Comparison of ENCODE assay signal across 9 cellular contexts in the genomic region with DNA sequence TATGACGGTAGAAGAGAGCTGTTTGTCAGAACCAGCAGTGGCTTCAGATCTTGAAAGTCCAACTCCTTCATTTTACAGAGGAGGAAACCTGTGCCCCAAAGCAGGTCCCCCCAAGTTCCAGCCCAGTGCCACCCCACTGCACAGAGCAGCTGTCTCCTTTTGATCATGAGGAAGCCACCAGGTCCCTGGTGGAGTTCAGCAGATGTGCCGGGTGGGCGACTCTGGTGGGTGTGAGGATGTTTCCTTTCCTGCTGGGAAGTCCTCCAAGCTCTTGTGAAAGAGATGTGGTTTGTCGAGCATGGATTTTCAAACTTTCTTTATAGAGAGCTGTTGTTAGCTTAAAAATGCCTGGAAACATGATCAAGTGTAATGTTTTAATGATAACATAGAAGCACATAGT. TPM values are rescaled to one million over a fixed set of nuclear protein-coding genes. Genes with fewer than 3 reads are reported as not detected.
A peak's percentile ranks its signal among the peaks of the same experiment; 100 is the strongest.
DNase-seq lines count a peak whose midpoint lies in the region; ATAC-seq, FAIRE-seq and TF ChIP-seq lines count a peak whose summit lies in the region.
"Had no signal": no experiment of that assay in that cellular context is flagged by ENCODE, and none has a peak within 500 bp of the region (broad histone marks: within the 10 kb centered on the region; RNA-seq: fewer than 3 reads in every experiment).

No MANE protein-coding gene starts in this region.

- H3K4me2 ChIP-seq in astrocyte (ENCODE audit: low read length) = no peak overlapping the region
- H3K4me2 ChIP-seq in mesenchymal stem cell (ENCODE audit: low read length, poor library complexity, severe bottlenecking) = no peak overlapping the region

- peak overlapping the region; percentile 28 for H4K8ac ChIP-seq in mesenchymal stem cell (ENCODE audit: low read length)

- H3K4ac ChIP-seq in mesenchymal stem cell (ENCODE audit: low read depth in 1 of 2, low read length in 2 of 2) = peak overlapping the region in 1 of 2 experiments; percentile 32

- H3K27ac ChIP-seq in astrocyte (ENCODE audit: low read depth, low read length) (peak overlapping the region; percentile 6), mesenchymal stem cell (ENCODE audit: low read length, poor library complexity, severe bottlenecking) (no peak overlapping the region), gastroesophageal sphincter (peak overlapping the region in 2 of 4 donors; percentile 2 to 33)

- H3K4me1 Mint-ChIP-seq in stimulated activated naive CD8-positive, alpha-beta T cell treated with anti-CD3 and anti-CD28 coated beads, Interleukin-15, Interleukin-2, amounts not matched to agents 100 ng/mL and 50 ng/mL, for 24 hours (ENCODE audit: low read depth) = peaks cover 97% of the 10 kb centered on the region
- H3K4me1 Mint-ChIP-seq in astrocyte (ENCODE audit: low read depth, unreplicated experiment) = peaks cover 58% of the 10 kb centered on the region

- peaks cover 22% of the 10 kb centered on the region for H3K79me1 ChIP-seq in mesenchymal stem cell (replicated peaks; ENCODE audit: low read length, poor library complexity, severe bottlenecking)

- H3K36me3 ChIP-seq in astrocyte (ENCODE audit: insufficient read depth, low read length) (no peaks in the 10 kb centered on the region), mesenchymal stem cell (ENCODE audit: control insufficient read depth in 1 of 2, insufficient read depth in 2 of 2, low read depth in 1 of 2, low read length in 2 of 2) (peaks cover 3 to 22% of the 10 kb centered on the region in 2 experiments), gastroesophageal sphincter (no peaks in the 10 kb centered on the region)

- DNase-seq in stimulated activated naive CD8-positive, alpha-beta T cell treated with anti-CD3 and anti-CD28 coated beads, Interleukin-15, Interleukin-2, amounts not matched to agents 100 U/mL and 50 U/mL, for 24 hours = no peak
- DNase-seq in astrocyte (ENCODE audit: low read depth) (peak; percentile 64), mesenchymal stem cell (peak; percentile 81), DMS 273 treated with DMSO at 0.1 percent for 48 hours (lab: John Stamatoyannopoulos, UW) (no peak), NCI-H748 treated with DMSO at 0.1 percent for 48 hours (lab: John Stamatoyannopoulos, UW) (no peak)
- DNase-seq: KBM-7 had no signal

- H2AK5ac ChIP-seq in mesenchymal stem cell (ENCODE audit: low read length, severe bottlenecking) = no peak overlapping the region

- ATAC-seq in stimulated activated naive CD8-positive, alpha-beta T cell treated with anti-CD3 and anti-CD28 coated beads, Interleukin-15, Interleukin-2, amounts not matched to agents 100 U/mL and 50 U/mL, for 24 hours = no peak
- ATAC-seq in GM19351 (IDR thresholded peaks at IDR 0.05; ENCODE audit: unreplicated experiment) = no peak
- ATAC-seq in gastroesophageal sphincter = no peak

- peak overlapping the region; percentile 36 for H3K4me3 Mint-ChIP-seq in stimulated activated naive CD8-positive, alpha-beta T cell treated with anti-CD3 and anti-CD28 coated beads, Interleukin-15, Interleukin-2, amounts not matched to agents 100 ng/mL and 50 ng/mL, for 24 hours
- no peak overlapping the region for H3K4me3 Mint-ChIP-seq in astrocyte (ENCODE audit: unreplicated experiment)

- no peak overlapping the region for H2BK5ac ChIP-seq in mesenchymal stem cell (ENCODE audit: low read depth, low read length, poor library complexity, severe bottlenecking)

- no peak overlapping the region for H3K23ac ChIP-seq in mesenchymal stem cell (ENCODE audit: low read length in 2 of 2)

- H2BK12ac ChIP-seq in mesenchymal stem cell (ENCODE audit: low read length in 2 of 2) = peak overlapping the region; percentile 29 to 55

- 88% methylated on average over 3 of the region's 4 CpGs for WGBS in mesenchymal stem cell
- 0% methylated on average over 1 of the region's 4 CpGs; no CpG with 5 or more reads in 1 of the 2 donors for WGBS in gastroesophageal sphincter (ENCODE audit: low coverage in 1 of 2), 2 donors

- no peak overlapping the region for H3K4me3 ChIP-seq in astrocyte (ENCODE audit: insufficient read depth, low read depth, low read length)
- no peak overlapping the region for H3K4me3 ChIP-seq in mesenchymal stem cell (ENCODE audit: insufficient read depth in 1 of 2, low read depth in 1 of 2, low read length in 2 of 2)
- no peak overlapping the region for H3K4me3 ChIP-seq in gastroesophageal sphincter

- TF ChIP-seq CTCF in astrocyte (IDR thresholded peaks at IDR 0.05; ENCODE audit: insufficient read depth, low read depth, low read length) = no peak
- no peak for TF ChIP-seq CTCF in gastroesophageal sphincter (IDR thresholded peaks at IDR 0.05)

- H3K27me3 ChIP-seq in astrocyte (ENCODE audit: insufficient read depth, low read length) = no peaks in the 10 kb centered on the region
- no peaks in the 10 kb centered on the region for H3K27me3 ChIP-seq in mesenchymal stem cell (ENCODE audit: control insufficient read depth in 1 of 2, insufficient read depth in 1 of 2, low read length in 2 of 2)
- H3K27me3 ChIP-seq in gastroesophageal sphincter = no peaks in the 10 kb centered on the region

- H3K9ac ChIP-seq in astrocyte (ENCODE audit: low read length) (no peak overlapping the region), mesenchymal stem cell (ENCODE audit: low read length) (peak overlapping the region; percentile 1)

- no peaks in the 10 kb centered on the region for H3K27me3 Mint-ChIP-seq in stimulated activated naive CD8-positive, alpha-beta T cell treated with anti-CD3 and anti-CD28 coated beads, Interleukin-15, Interleukin-2, amounts not matched to agents 100 ng/mL and 50 ng/mL, for 24 hours
- H3K27me3 Mint-ChIP-seq in astrocyte (ENCODE audit: low read depth, unreplicated experiment) = no peaks in the 10 kb centered on the region

- no peak overlapping the region for H4K91ac ChIP-seq in mesenchymal stem cell (ENCODE audit: low read length)

- H4K20me1 ChIP-seq in astrocyte (ENCODE audit: insufficient read depth, low read length) = no peaks in the 10 kb centered on the region

- H3K79me2 ChIP-seq in astrocyte (ENCODE audit: insufficient read depth, low read length) = peaks cover 86% of the 10 kb centered on the region

- H3K18ac ChIP-seq in mesenchymal stem cell (ENCODE audit: low read depth in 1 of 2, low read length in 2 of 2) = peak overlapping the region; percentile 6 to 75

- no peak for TF ChIP-seq POLR2A in gastroesophageal sphincter (IDR thresholded peaks at IDR 0.05)

- H2AFZ ChIP-seq in astrocyte (ENCODE audit: low read depth, low read length) (no peak overlapping the region), mesenchymal stem cell (ENCODE audit: low read depth, low read length) (no peak overlapping the region)

- H2BK120ac ChIP-seq in mesenchymal stem cell (ENCODE audit: low read depth, low read length) = no peak overlapping the region

- no peak for FAIRE-seq in astrocyte (lab: Jason Lieb, UNC)

- no peak overlapping the region for H2BK15ac ChIP-seq in mesenchymal stem cell (ENCODE audit: low read depth, poor library complexity, severe bottlenecking)

- H3K9me3 Mint-ChIP-seq in stimulated activated naive CD8-positive, alpha-beta T cell treated with anti-CD3 and anti-CD28 coated beads, Interleukin-15, Interleukin-2, amounts not matched to agents 100 ng/mL and 50 ng/mL, for 24 hours = no peaks in the 10 kb centered on the region
- peaks cover 8% of the 10 kb centered on the region for H3K9me3 Mint-ChIP-seq in astrocyte (ENCODE audit: unreplicated experiment)

- H3K9me3 ChIP-seq in astrocyte (ENCODE audit: insufficient read depth, low read depth, low read length) (no peaks in the 10 kb centered on the region), mesenchymal stem cell (ENCODE audit: control insufficient read depth, low read length) (no peaks in the 10 kb centered on the region), gastroesophageal sphincter (no peaks in the 10 kb centered on the region)

- H3K14ac ChIP-seq in mesenchymal stem cell (ENCODE audit: low read length in 2 of 2) = no peak overlapping the region

- H3K27ac Mint-ChIP-seq in stimulated activated naive CD8-positive, alpha-beta T cell treated with anti-CD3 and anti-CD28 coated beads, Interleukin-15, Interleukin-2, amounts not matched to agents 100 ng/mL and 50 ng/mL, for 24 hours = peak overlapping the region; percentile 81
- H3K27ac Mint-ChIP-seq in astrocyte (ENCODE audit: unreplicated experiment) = peak overlapping the region; percentile 53

- no peak for TF ChIP-seq EP300 in gastroesophageal sphincter (IDR thresholded peaks at IDR 0.05)

- H3K36me3 Mint-ChIP-seq in stimulated activated naive CD8-positive, alpha-beta T cell treated with anti-CD3 and anti-CD28 coated beads, Interleukin-15, Interleukin-2, amounts not matched to agents 100 ng/mL and 50 ng/mL, for 24 hours (ENCODE audit: low read depth) = peaks cover 3% of the 10 kb centered on the region
- H3K36me3 Mint-ChIP-seq in astrocyte (ENCODE audit: low read depth, unreplicated experiment) = peaks cover 25% of the 10 kb centered on the region

- H3K4me1 ChIP-seq in astrocyte (ENCODE audit: insufficient read depth, low read length) (peaks cover 47% of the 10 kb centered on the region), mesenchymal stem cell (ENCODE audit: control insufficient read depth, insufficient read depth, low read depth, low read length) (peaks cover 17% of the 10 kb centered on the region), gastroesophageal sphincter (peaks cover 4 to 92% (median 62%) of the 10 kb centered on the region in 3 donors)

RNA-seq across cellular contexts. Expression of gene SMAD3, which starts 52.0 kb away (rescaled TPM):
- 65.6 and 78.0 TPM in 2 replicates for total RNA-seq in astrocyte
- 126 TPM for polyA plus RNA-seq in mesenchymal stem cell (2013, experiment 1 of 2)
- 125 TPM for polyA plus RNA-seq in mesenchymal stem cell (2013, experiment 2 of 2)
- total RNA-seq in gastroesophageal sphincter = 10 to 100 TPM; 19.8 to 30.6 (median 25.9) TPM

Comparison
In these comparisons a context has a peak if more than half of its experiments do, and no peak if none do; other contexts are left out.
1. DNase-seq: peak in astrocyte (single experiment) and mesenchymal stem cell (single experiment); none in stimulated activated naive CD8-positive, alpha-beta T cell treated with anti-CD3 and anti-CD28 coated beads, Interleukin-15, Interleukin-2, amounts not matched to agents 100 U/mL and 50 U/mL, for 24 hours (single experiment), DMS 273 treated with DMSO at 0.1 percent for 48 hours (single experiment) and NCI-H748 treated with DMSO at 0.1 percent for 48 hours (single experiment).